ENCODE assay signal across 8 cellular contexts in the genomic region with DNA sequence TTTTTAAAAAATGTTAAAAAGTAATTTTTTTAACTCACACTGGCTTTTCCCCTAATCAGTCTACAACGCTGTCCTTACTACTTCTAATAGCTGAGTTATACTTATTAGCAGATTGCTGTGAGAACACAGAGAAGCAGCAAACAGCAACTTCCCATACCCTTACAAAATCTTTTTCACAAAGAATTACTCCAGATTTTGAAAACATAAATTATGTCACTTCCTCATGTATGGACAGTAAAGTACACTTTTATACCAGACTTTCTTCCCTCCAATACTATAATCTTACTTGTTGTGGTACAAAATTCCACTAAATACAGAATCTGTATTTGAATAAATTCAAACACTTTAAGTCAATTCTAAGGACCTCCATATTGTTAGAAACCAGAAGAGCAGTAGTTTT. TPM values are rescaled to one million over a fixed set of nuclear protein-coding genes. Genes with fewer than 3 reads are reported as not detected.
DNase-seq lines count a peak whose midpoint lies in the region; ATAC-seq and TF ChIP-seq lines count a peak whose summit lies in the region.

No MANE protein-coding gene starts in this region.

- POLR2A ChIA-PET in activated CD4-positive, alpha-beta memory T cell treated with anti-CD3 and anti-CD28 coated beads for 36 hours (lab: Charles Lee) = interaction anchor here (2.7 kb wide), 1 partner anchor 8 kb away, joined by 13 read pairs; no protein-coding TSS in a partner anchor

- H3K4me1 ChIP-seq in transverse colon = peaks cover 5 to 44% (median 38%) of the 10 kb centered on the region in 4 donors

- in situ Hi-C loops in transverse colon (cut with MboI; ENCODE audit: low pct_ligation_motif_present in 1 of 4, low pct_unique_long_range_greater_than_20kb in 1 of 4, low sequenced_read_pairs in 3 of 4) = no loop called here

- H3K4me1 Mint-ChIP-seq in activated T-cell treated with anti-CD3 and anti-CD28 coated beads, Interleukin-2, amount 50 U/mL, for 72 hours (ENCODE audit: low read depth) = peaks cover 40% of the 10 kb centered on the region
- H3K4me1 Mint-ChIP-seq in activated CD4-positive, alpha-beta memory T cell treated with anti-CD3 and anti-CD28 coated beads for 36 hours (ENCODE audit: low read depth) = peaks cover 32% of the 10 kb centered on the region
- H3K4me1 Mint-ChIP-seq in immature natural killer cell = peaks cover 31 to 53% of the 10 kb centered on the region in 2 donors

- peaks cover 8 to 26% of the 10 kb centered on the region in 2 donors for H3K36me3 Mint-ChIP-seq in activated T-cell treated with anti-CD3 and anti-CD28 coated beads, Interleukin-2, amount 50 U/mL, for 72 hours (ENCODE audit: insufficient read depth in 2 of 2)
- H3K36me3 Mint-ChIP-seq in activated CD4-positive, alpha-beta memory T cell treated with anti-CD3 and anti-CD28 coated beads for 36 hours = peaks cover 34% of the 10 kb centered on the region
- H3K36me3 Mint-ChIP-seq in immature natural killer cell = peaks cover 6 to 22% (median 8%) of the 10 kb centered on the region in 3 donors

- H3K4me3 Mint-ChIP-seq in activated T-cell treated with anti-CD3 and anti-CD28 coated beads, Interleukin-2, amount 50 U/mL, for 72 hours = peak overlapping the region; percentile 94 to 96
- H3K4me3 Mint-ChIP-seq in activated CD4-positive, alpha-beta memory T cell treated with anti-CD3 and anti-CD28 coated beads for 36 hours = peak overlapping the region; percentile 98
- peak overlapping the region; percentile 94 to 100 (median 99) for H3K4me3 Mint-ChIP-seq in immature natural killer cell

- peak overlapping the region in 3 of 4 donors; percentile 81 to 96 (median 84) for H3K4me3 ChIP-seq in transverse colon

- H3K27me3 Mint-ChIP-seq in activated T-cell treated with anti-CD3 and anti-CD28 coated beads, Interleukin-2, amount 50 U/mL, for 72 hours (ENCODE audit: low read depth) = no peaks in the 10 kb centered on the region
- H3K27me3 Mint-ChIP-seq in activated CD4-positive, alpha-beta memory T cell treated with anti-CD3 and anti-CD28 coated beads for 36 hours = no peaks in the 10 kb centered on the region
- peaks cover 3 to 14% (median 7%) of the 10 kb centered on the region in 3 donors for H3K27me3 Mint-ChIP-seq in immature natural killer cell (ENCODE audit: low read depth in 3 of 3)

- no peaks in the 10 kb centered on the region for H3K9me3 ChIP-seq in transverse colon

- H3K27ac ChIP-seq in transverse colon = peak overlapping the region; percentile 97 to 100 (median 98)

- TF ChIP-seq CTCF in transverse colon (IDR thresholded peaks at IDR 0.05) = no peak

- no peaks in the 10 kb centered on the region for H3K9me3 Mint-ChIP-seq in activated T-cell treated with anti-CD3 and anti-CD28 coated beads, Interleukin-2, amount 50 U/mL, for 72 hours
- H3K9me3 Mint-ChIP-seq in activated CD4-positive, alpha-beta memory T cell treated with anti-CD3 and anti-CD28 coated beads for 36 hours = no peaks in the 10 kb centered on the region
- H3K9me3 Mint-ChIP-seq in immature natural killer cell = no peaks in the 10 kb centered on the region

- no peak for TF ChIP-seq POLR2A in transverse colon (IDR thresholded peaks at IDR 0.05)

- TF ChIP-seq EP300 in transverse colon (IDR thresholded peaks at IDR 0.05; ENCODE audit: low read depth) = no peak

- H3K27me3 ChIP-seq in transverse colon = no peaks in the 10 kb centered on the region

- CTCF ChIA-PET in activated CD4-positive, alpha-beta memory T cell treated with anti-CD3 and anti-CD28 coated beads for 36 hours (lab: Charles Lee) = no interaction called here

- no peak for DNase-seq in activated T-cell treated with anti-CD3 and anti-CD28 coated beads, Interleukin-2, amount 50 U/mL, for 72 hours
- no peak for DNase-seq in activated T-cell treated with anti-CD3 and anti-CD28 coated beads for 4 hours
- no peak for DNase-seq in activated CD4-positive, alpha-beta memory T cell treated with anti-CD3 and anti-CD28 coated beads for 36 hours
- no peak for DNase-seq in immature natural killer cell
- DNase-seq in transverse colon = no peak
- no peak for DNase-seq in cerebellar nuclear complex (lab: John Stamatoyannopoulos, UW)
- DNase-seq in AG20443 (ENCODE audit: low spot score) = no peak

- no peak for ATAC-seq in activated T-cell treated with anti-CD3 and anti-CD28 coated beads, Interleukin-2, amount 50 U/mL, for 72 hours (replicated peaks in 1 of 2)
- ATAC-seq in GM21717 (IDR thresholded peaks at IDR 0.05; ENCODE audit: unreplicated experiment) = no peak

- peaks cover 0 to 32% (median 8%) of the 10 kb centered on the region in 4 donors for H3K36me3 ChIP-seq in transverse colon

- 25 to 37% methylated on average over 1 of the region's 1 CpG for WGBS in transverse colon (ENCODE audit: low coverage in 1 of 2), 2 donors

- intact Hi-C loops in activated CD4-positive, alpha-beta memory T cell treated with anti-CD3 and anti-CD28 coated beads for 36 hours (cut with micrococcal nuclease) = no loop called here
- intact Hi-C loops in transverse colon (cut with DNase I; ENCODE audit: low total_unique reads) = no loop called here

- H3K27ac Mint-ChIP-seq in activated T-cell treated with anti-CD3 and anti-CD28 coated beads, Interleukin-2, amount 50 U/mL, for 72 hours = peak overlapping the region; percentile 99
- H3K27ac Mint-ChIP-seq in activated CD4-positive, alpha-beta memory T cell treated with anti-CD3 and anti-CD28 coated beads for 36 hours = peak overlapping the region; percentile 95
- peak overlapping the region; percentile 95 to 100 (median 99) for H3K27ac Mint-ChIP-seq in immature natural killer cell

RNA-seq across cellular contexts. Expression of gene PHC3, which starts 2.1 kb away (rescaled TPM):
- total RNA-seq in activated T-cell treated with anti-CD3 and anti-CD28 coated beads, Interleukin-2, amount 50 U/mL, for 72 hours = 10 to 100 TPM; 71.1 to 71.6 TPM
- total RNA-seq in activated CD4-positive, alpha-beta memory T cell treated with anti-CD3 and anti-CD28 coated beads for 36 hours = 10 to 100 TPM; 37.4 to 38.7 TPM
- polyA plus RNA-seq in immature natural killer cell = 10 to 100 TPM; 18.2 to 37.2 (median 19.0) TPM
- total RNA-seq in transverse colon = 10 to 100 TPM; 44.9 to 87.0 (median 69.7) TPM

RNA-seq across cellular contexts. Expression of gene PRKCI, which starts 42.8 kb away (rescaled TPM):
- 10 to 100 TPM; 33.7 to 36.9 TPM for total RNA-seq in activated T-cell treated with anti-CD3 and anti-CD28 coated beads, Interleukin-2, amount 50 U/mL, for 72 hours
- total RNA-seq in activated CD4-positive, alpha-beta memory T cell treated with anti-CD3 and anti-CD28 coated beads for 36 hours = 10 to 100 TPM; 27.0 to 27.6 TPM
- 10 to 100 TPM in 2 of 3 donors, 1 to 10 TPM in 1; 6.8 to 15.4 (median 14.8) TPM for polyA plus RNA-seq in immature natural killer cell
- 10 to 100 TPM; 21.1 to 52.1 (median 36.0) TPM for total RNA-seq in transverse colon
